Comparison of ENCODE assay signal across 2 cellular contexts in the genomic region with DNA sequence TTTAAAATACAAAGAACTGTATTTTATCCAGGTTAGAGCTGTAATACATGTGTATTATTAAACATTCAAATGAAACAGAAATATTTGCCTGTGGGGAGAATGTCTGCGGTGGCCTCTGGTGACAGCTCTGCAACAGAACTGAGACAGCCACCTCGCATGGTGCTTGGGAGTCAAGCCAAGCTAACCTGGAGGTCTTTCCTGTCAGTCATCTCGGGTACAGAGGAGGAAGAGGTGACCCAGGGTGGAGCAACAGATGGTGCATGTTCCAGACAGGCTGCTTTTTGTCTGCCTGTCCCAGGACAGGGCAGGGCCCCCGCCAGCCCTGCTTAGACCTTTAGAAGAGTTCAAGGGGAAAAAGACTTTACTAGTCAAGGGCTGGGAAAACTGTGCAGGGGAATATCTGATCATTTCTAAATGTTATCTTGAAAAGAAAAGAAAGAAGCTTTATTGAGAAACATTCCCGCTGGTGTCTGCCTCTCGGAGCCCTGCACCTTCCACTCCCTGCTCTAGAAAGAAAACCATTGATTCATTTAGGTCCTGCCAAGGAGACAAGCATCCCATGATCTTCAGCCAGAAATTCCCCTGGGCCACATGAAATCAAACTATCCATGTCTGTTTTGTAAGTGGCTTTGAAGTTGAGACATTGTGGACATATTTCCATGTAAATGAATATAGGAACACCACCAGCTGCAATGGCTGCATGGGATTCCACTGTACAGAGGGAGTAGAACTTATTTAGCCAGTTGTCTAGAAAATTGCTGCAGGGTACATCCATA.
TF ChIP-seq lines count a peak whose summit lies in the region.

No MANE protein-coding gene starts in this region.

TF ChIP-seq in A549, 52 proteins besides CTCF, POLR2A, EP300 and RAD21 (continued from another document):
- TF ChIP-seq ESRRA (IDR thresholded peaks at IDR 0.05; ENCODE audit: borderline replicate concordance, low read length) (no peak), EHMT2 (IDR thresholded peaks at IDR 0.05; ENCODE audit: low read depth) (no peak), KDM5A (IDR thresholded peaks at IDR 0.05) (no peak), HOXB5 (CRISPR knock-in tag; IDR thresholded peaks at IDR 0.05) (no peak), RFX5 (IDR thresholded peaks at IDR 0.05) (no peak), NFE2L2 (conservative IDR thresholded peaks at IDR 0.05; ENCODE audit: low read length) (no peak), ZNF302 (CRISPR knock-in tag; IDR thresholded peaks at IDR 0.05) (no peak), ZFP36 (IDR thresholded peaks at IDR 0.05; ENCODE audit: borderline replicate concordance, partially characterized antibody) (no peak), SREBF2 (IDR thresholded peaks at IDR 0.05) (no peak)
- TF ChIP-seq, protein P1, sequence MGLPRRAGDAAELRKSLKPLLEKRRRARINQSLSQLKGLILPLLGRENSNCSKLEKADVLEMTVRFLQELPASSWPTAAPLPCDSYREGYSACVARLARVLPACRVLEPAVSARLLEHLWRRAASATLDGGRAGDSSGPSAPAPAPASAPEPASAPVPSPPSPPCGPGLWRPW (IDR thresholded peaks at IDR 0.05) = no peak

TF ChIP-seq in HepG2, 621 proteins besides CTCF, POLR2A, EP300 and RAD21 (continued from another document):
- TF ChIP-seq, protein P2, sequence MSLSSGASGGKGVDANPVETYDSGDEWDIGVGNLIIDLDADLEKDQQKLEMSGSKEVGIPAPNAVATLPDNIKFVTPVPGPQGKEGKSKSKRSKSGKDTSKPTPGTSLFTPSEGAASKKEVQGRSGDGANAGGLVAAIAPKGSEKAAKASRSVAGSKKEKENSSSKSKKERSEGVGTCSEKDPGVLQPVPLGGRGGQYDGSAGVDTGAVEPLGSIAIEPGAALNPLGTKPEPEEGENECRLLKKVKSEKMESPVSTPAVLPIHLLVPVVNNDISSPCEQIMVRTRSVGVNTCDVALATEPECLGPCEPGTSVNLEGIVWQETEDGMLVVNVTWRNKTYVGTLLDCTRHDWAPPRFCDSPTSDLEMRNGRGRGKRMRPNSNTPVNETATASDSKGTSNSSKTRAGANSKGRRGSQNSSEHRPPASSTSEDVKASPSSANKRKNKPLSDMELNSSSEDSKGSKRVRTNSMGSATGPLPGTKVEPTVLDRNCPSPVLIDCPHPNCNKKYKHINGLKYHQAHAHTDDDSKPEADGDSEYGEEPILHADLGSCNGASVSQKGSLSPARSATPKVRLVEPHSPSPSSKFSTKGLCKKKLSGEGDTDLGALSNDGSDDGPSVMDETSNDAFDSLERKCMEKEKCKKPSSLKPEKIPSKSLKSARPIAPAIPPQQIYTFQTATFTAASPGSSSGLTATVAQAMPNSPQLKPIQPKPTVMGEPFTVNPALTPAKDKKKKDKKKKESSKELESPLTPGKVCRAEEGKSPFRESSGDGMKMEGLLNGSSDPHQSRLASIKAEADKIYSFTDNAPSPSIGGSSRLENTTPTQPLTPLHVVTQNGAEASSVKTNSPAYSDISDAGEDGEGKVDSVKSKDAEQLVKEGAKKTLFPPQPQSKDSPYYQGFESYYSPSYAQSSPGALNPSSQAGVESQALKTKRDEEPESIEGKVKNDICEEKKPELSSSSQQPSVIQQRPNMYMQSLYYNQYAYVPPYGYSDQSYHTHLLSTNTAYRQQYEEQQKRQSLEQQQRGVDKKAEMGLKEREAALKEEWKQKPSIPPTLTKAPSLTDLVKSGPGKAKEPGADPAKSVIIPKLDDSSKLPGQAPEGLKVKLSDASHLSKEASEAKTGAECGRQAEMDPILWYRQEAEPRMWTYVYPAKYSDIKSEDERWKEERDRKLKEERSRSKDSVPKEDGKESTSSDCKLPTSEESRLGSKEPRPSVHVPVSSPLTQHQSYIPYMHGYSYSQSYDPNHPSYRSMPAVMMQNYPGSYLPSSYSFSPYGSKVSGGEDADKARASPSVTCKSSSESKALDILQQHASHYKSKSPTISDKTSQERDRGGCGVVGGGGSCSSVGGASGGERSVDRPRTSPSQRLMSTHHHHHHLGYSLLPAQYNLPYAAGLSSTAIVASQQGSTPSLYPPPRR (CRISPR knock-in tag; IDR thresholded peaks at IDR 0.05; ENCODE audit: borderline replicate concordance) = no peak
- TF ChIP-seq, protein P3, sequence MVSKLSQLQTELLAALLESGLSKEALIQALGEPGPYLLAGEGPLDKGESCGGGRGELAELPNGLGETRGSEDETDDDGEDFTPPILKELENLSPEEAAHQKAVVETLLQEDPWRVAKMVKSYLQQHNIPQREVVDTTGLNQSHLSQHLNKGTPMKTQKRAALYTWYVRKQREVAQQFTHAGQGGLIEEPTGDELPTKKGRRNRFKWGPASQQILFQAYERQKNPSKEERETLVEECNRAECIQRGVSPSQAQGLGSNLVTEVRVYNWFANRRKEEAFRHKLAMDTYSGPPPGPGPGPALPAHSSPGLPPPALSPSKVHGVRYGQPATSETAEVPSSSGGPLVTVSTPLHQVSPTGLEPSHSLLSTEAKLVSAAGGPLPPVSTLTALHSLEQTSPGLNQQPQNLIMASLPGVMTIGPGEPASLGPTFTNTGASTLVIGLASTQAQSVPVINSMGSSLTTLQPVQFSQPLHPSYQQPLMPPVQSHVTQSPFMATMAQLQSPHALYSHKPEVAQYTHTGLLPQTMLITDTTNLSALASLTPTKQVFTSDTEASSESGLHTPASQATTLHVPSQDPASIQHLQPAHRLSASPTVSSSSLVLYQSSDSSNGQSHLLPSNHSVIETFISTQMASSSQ (IDR thresholded peaks at IDR 0.05; ENCODE audit: low read depth) = no peak
- TF ChIP-seq, protein P3 (CRISPR knock-in tag; IDR thresholded peaks at IDR 0.05; ENCODE audit: borderline replicate concordance) = no peak
- TF ChIP-seq, protein P4, sequence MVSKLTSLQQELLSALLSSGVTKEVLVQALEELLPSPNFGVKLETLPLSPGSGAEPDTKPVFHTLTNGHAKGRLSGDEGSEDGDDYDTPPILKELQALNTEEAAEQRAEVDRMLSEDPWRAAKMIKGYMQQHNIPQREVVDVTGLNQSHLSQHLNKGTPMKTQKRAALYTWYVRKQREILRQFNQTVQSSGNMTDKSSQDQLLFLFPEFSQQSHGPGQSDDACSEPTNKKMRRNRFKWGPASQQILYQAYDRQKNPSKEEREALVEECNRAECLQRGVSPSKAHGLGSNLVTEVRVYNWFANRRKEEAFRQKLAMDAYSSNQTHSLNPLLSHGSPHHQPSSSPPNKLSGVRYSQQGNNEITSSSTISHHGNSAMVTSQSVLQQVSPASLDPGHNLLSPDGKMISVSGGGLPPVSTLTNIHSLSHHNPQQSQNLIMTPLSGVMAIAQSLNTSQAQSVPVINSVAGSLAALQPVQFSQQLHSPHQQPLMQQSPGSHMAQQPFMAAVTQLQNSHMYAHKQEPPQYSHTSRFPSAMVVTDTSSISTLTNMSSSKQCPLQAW (CRISPR knock-in tag; IDR thresholded peaks at IDR 0.05) = no peak
- TF ChIP-seq JARID2 (CRISPR knock-in tag; IDR thresholded peaks at IDR 0.05; ENCODE audit: insufficient replicate concordance) = no peak
- TF ChIP-seq, protein P5, sequence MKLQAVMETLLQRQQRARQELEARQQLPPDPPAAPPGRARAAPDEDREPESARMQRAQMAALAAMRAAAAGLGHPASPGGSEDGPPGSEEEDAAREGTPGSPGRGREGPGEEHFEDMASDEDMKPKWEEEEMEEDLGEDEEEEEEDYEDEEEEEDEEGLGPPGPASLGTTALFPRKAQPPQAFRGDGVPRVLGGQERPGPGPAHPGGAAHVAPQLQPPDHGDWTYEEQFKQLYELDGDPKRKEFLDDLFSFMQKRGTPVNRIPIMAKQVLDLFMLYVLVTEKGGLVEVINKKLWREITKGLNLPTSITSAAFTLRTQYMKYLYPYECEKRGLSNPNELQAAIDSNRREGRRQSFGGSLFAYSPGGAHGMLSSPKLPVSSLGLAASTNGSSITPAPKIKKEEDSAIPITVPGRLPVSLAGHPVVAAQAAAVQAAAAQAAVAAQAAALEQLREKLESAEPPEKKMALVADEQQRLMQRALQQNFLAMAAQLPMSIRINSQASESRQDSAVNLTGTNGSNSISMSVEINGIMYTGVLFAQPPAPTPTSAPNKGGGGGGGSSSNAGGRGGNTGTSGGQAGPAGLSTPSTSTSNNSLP (IDR thresholded peaks at IDR 0.05; ENCODE audit: low read depth, low read length) = no peak
- TF ChIP-seq, protein P6, sequence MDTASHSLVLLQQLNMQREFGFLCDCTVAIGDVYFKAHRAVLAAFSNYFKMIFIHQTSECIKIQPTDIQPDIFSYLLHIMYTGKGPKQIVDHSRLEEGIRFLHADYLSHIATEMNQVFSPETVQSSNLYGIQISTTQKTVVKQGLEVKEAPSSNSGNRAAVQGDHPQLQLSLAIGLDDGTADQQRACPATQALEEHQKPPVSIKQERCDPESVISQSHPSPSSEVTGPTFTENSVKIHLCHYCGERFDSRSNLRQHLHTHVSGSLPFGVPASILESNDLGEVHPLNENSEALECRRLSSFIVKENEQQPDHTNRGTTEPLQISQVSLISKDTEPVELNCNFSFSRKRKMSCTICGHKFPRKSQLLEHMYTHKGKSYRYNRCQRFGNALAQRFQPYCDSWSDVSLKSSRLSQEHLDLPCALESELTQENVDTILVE (CRISPR knock-in tag; IDR thresholded peaks at IDR 0.05) = no peak
- no peak for TF ChIP-seq MTF2 (CRISPR knock-in tag; IDR thresholded peaks at IDR 0.05; ENCODE audit: borderline replicate concordance)
- TF ChIP-seq ZNF383 (CRISPR knock-in tag; IDR thresholded peaks at IDR 0.05; ENCODE audit: borderline replicate concordance) = no peak
- TF ChIP-seq ARNTL (CRISPR knock-in tag; IDR thresholded peaks at IDR 0.05) = no peak
- TF ChIP-seq SP140L (CRISPR knock-in tag; IDR thresholded peaks at IDR 0.05; ENCODE audit: borderline replicate concordance) = no peak
- TF ChIP-seq, protein P7, sequence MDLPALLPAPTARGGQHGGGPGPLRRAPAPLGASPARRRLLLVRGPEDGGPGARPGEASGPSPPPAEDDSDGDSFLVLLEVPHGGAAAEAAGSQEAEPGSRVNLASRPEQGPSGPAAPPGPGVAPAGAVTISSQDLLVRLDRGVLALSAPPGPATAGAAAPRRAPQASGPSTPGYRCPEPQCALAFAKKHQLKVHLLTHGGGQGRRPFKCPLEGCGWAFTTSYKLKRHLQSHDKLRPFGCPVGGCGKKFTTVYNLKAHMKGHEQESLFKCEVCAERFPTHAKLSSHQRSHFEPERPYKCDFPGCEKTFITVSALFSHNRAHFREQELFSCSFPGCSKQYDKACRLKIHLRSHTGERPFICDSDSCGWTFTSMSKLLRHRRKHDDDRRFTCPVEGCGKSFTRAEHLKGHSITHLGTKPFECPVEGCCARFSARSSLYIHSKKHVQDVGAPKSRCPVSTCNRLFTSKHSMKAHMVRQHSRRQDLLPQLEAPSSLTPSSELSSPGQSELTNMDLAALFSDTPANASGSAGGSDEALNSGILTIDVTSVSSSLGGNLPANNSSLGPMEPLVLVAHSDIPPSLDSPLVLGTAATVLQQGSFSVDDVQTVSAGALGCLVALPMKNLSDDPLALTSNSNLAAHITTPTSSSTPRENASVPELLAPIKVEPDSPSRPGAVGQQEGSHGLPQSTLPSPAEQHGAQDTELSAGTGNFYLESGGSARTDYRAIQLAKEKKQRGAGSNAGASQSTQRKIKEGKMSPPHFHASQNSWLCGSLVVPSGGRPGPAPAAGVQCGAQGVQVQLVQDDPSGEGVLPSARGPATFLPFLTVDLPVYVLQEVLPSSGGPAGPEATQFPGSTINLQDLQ (CRISPR knock-in tag; IDR thresholded peaks at IDR 0.05) = no peak
